ENCODE assay signal across 20 cellular contexts in the genomic region with DNA sequence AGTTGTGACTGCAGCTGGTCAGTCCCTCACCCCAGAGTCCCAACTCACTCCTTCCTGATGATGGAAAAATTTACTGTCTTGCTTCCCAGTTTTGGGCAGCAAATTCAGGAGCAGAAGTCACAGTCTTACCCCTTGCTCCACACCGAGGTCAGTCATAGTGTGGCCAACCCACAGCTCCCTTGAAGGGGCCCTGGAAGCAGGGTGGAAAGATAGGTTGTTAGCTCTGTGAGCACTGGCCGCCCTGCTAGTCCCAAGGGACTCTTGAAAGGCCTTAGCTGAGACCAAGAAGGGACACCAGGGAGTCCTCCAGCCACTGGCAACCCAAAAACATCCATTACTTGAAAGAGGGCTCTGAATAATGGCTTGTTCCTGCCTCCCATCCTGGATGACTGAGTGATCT. TPM values are rescaled to one million over a fixed set of nuclear protein-coding genes. Genes with fewer than 3 reads are reported as not detected.
DNase-seq lines count a peak whose midpoint lies in the region; FAIRE-seq and TF ChIP-seq lines count a peak whose summit lies in the region.
"Had no signal": no experiment of that assay in that cellular context is flagged by ENCODE, and none has a peak within 500 bp of the region (broad histone marks: within the 10 kb centered on the region; RNA-seq: fewer than 3 reads in every experiment).

No MANE protein-coding gene starts in this region.

- peak overlapping the region; percentile 52; the same call in 1 of the 2 replicates for H3K4me2 ChIP-seq in BLaER1
- H3K4me2 ChIP-seq in astrocyte (ENCODE audit: low read length) = no peak overlapping the region
- no peak overlapping the region for H3K4me2 ChIP-seq in trophoblast cell (ENCODE audit: low read length)
- H3K4me2 ChIP-seq: A549 had no signal

- peaks cover 4% of the 10 kb centered on the region for H3K9me3 Mint-ChIP-seq in astrocyte (ENCODE audit: unreplicated experiment)
- H3K9me3 Mint-ChIP-seq: CD4-positive, CD25-positive, alpha-beta regulatory T cell had no signal

- H3K18ac ChIP-seq in trophoblast cell (ENCODE audit: low read length) = no peak overlapping the region

- DNase-seq in astrocyte (ENCODE audit: low read depth) = no peak
- DNase-seq in trophoblast cell = no peak
- no peak for DNase-seq in hippocampal formation (lab: John Stamatoyannopoulos, UW)
- DNase-seq in small intestine = no peak
- DNase-seq in BE2C = no peak
- DNase-seq: CD4-positive, CD25-positive, alpha-beta regulatory T cell; COR-L47; DMS79; H7; Karpas-422; NCI-H1417; NCI-H187; NCI-H446; NCI-H526; SHP77 had no signal

- H3K9ac ChIP-seq in BLaER1 (no peak overlapping the region), astrocyte (ENCODE audit: low read length) (no peak overlapping the region), trophoblast cell (ENCODE audit: low read length) (no peak overlapping the region), subcutaneous abdominal adipose tissue (ENCODE audit: low read length in 5 of 5) (no peak overlapping the region)

- TF ChIP-seq CTCF in astrocyte (IDR thresholded peaks at IDR 0.05; ENCODE audit: insufficient read depth, low read depth, low read length) (no peak), BE2C (IDR thresholded peaks at IDR 0.05; ENCODE audit: low read depth, low read length) (no peak)

- H3K27ac ChIP-seq in BLaER1 = no peak overlapping the region
- H3K27ac ChIP-seq in astrocyte (ENCODE audit: low read depth, low read length) = no peak overlapping the region
- H3K27ac ChIP-seq in trophoblast cell (ENCODE audit: low read depth, low read length) = no peak overlapping the region
- peak overlapping the region; percentile 60 for H3K27ac ChIP-seq in subcutaneous abdominal adipose tissue (ENCODE audit: low read depth, low read length)
- no peak overlapping the region for H3K27ac ChIP-seq in small intestine (ENCODE audit: low read depth in 1 of 2, low read length in 1 of 2)
- H3K27ac ChIP-seq: A549 had no signal

- H3K27me3 ChIP-seq in BLaER1 (no peaks in the 10 kb centered on the region), astrocyte (ENCODE audit: insufficient read depth, low read length) (no peaks in the 10 kb centered on the region), trophoblast cell (ENCODE audit: insufficient read depth, low read length) (no peaks in the 10 kb centered on the region), subcutaneous abdominal adipose tissue (ENCODE audit: control insufficient read depth in 5 of 5, insufficient read depth in 4 of 5, low read length in 5 of 5) (no peaks in the 10 kb centered on the region), small intestine (ENCODE audit: control insufficient read depth in 2 of 2, insufficient read depth in 2 of 2, low read length in 2 of 2) (no peaks in the 10 kb centered on the region), BE2C (no peaks in the 10 kb centered on the region)

- H4K20me1 ChIP-seq in BLaER1 = no peaks in the 10 kb centered on the region
- H4K20me1 ChIP-seq in astrocyte (ENCODE audit: insufficient read depth, low read length) = peaks cover 12% of the 10 kb centered on the region

- no peak overlapping the region for H2BK5ac ChIP-seq in trophoblast cell (ENCODE audit: low read depth, low read length, poor library complexity)

- no peak overlapping the region for H3K23ac ChIP-seq in trophoblast cell (ENCODE audit: low read length)

- peaks cover 80% of the 10 kb centered on the region for H3K36me3 ChIP-seq in BLaER1
- H3K36me3 ChIP-seq in astrocyte (ENCODE audit: insufficient read depth, low read length) = peaks cover 40% of the 10 kb centered on the region
- peaks cover 49 to 65% of the 10 kb centered on the region in 2 experiments for H3K36me3 ChIP-seq in trophoblast cell (ENCODE audit: control insufficient read depth in 1 of 2, insufficient read depth in 2 of 2, low read length in 2 of 2)
- H3K36me3 ChIP-seq in subcutaneous abdominal adipose tissue (ENCODE audit: control insufficient read depth in 5 of 5, insufficient read depth in 5 of 5, low read length in 5 of 5) = peaks cover 19 to 97% (median 87%) of the 10 kb centered on the region in 5 donors
- peaks cover 2 to 7% of the 10 kb centered on the region in 2 donors for H3K36me3 ChIP-seq in small intestine (ENCODE audit: control insufficient read depth in 2 of 2, insufficient read depth in 2 of 2, low read length in 2 of 2)
- H3K36me3 ChIP-seq in BE2C = no peaks in the 10 kb centered on the region

- no peak overlapping the region for H4K8ac ChIP-seq in trophoblast cell (ENCODE audit: low read depth, low read length)

- no peak overlapping the region for H3K4ac ChIP-seq in trophoblast cell (ENCODE audit: low read depth, low read length)

- peaks cover 32% of the 10 kb centered on the region for H3K4me1 ChIP-seq in BLaER1
- H3K4me1 ChIP-seq in astrocyte (ENCODE audit: insufficient read depth, low read length) = no peaks in the 10 kb centered on the region
- H3K4me1 ChIP-seq in trophoblast cell (ENCODE audit: control insufficient read depth in 1 of 2, insufficient read depth in 2 of 2, low read length in 2 of 2) = no peaks in the 10 kb centered on the region
- H3K4me1 ChIP-seq in subcutaneous abdominal adipose tissue (ENCODE audit: control insufficient read depth in 5 of 5, insufficient read depth in 5 of 5, low read length in 5 of 5) = peaks cover 26 to 75% (median 68%) of the 10 kb centered on the region in 5 donors
- peaks cover 0 to 6% of the 10 kb centered on the region in 2 donors for H3K4me1 ChIP-seq in small intestine (ENCODE audit: control insufficient read depth in 2 of 2, insufficient read depth in 1 of 2, low read depth in 1 of 2, low read length in 1 of 2)
- H3K4me1 ChIP-seq in BE2C = no peaks in the 10 kb centered on the region

- FAIRE-seq in astrocyte (lab: Jason Lieb, UNC) = no peak
- no peak for FAIRE-seq in small intestine (lab: Jason Lieb, UNC)
- FAIRE-seq: A549, RCC 7860 had no signal

- H3K9me3 ChIP-seq in BLaER1 (no peaks in the 10 kb centered on the region), astrocyte (ENCODE audit: insufficient read depth, low read depth, low read length) (no peaks in the 10 kb centered on the region), trophoblast cell (ENCODE audit: insufficient read depth, low read depth, low read length) (no peaks in the 10 kb centered on the region), subcutaneous abdominal adipose tissue (ENCODE audit: control insufficient read depth in 5 of 5, low read length in 5 of 5) (no peaks in the 10 kb centered on the region), small intestine (ENCODE audit: control insufficient read depth, low read depth) (no peaks in the 10 kb centered on the region), BE2C (no peaks in the 10 kb centered on the region)
- H3K9me3 ChIP-seq: A549 had no signal

- H2BK12ac ChIP-seq in trophoblast cell (ENCODE audit: low read length) = no peak overlapping the region

- H3K79me1 ChIP-seq in trophoblast cell (ENCODE audit: low read length) = no peaks in the 10 kb centered on the region

- H3K4me3 Mint-ChIP-seq in astrocyte (ENCODE audit: unreplicated experiment) = no peak overlapping the region
- H3K4me3 Mint-ChIP-seq: B cell; CD4-positive, CD25-positive, alpha-beta regulatory T cell had no signal

- H3K27ac Mint-ChIP-seq in astrocyte (ENCODE audit: unreplicated experiment) = peak overlapping the region; percentile 74
- H3K27ac Mint-ChIP-seq: B cell; CD4-positive, CD25-positive, alpha-beta regulatory T cell had no signal

- WGBS in trophoblast cell (ENCODE audit: extremely low coverage, insufficient coverage, insufficient read length) = no CpG with 5 or more reads among the region's 2 CpGs
- 68 to 88% (median 77%) methylated on average over 2 of the region's 2 CpGs for WGBS in small intestine, 3 donors

- no peak overlapping the region for H2AFZ ChIP-seq in astrocyte (ENCODE audit: low read depth, low read length)
- H2AFZ ChIP-seq in trophoblast cell (ENCODE audit: insufficient read depth, low read length, poor library complexity) = no peak overlapping the region

- H3K14ac ChIP-seq in trophoblast cell (ENCODE audit: low read length) = no peak overlapping the region

- H4K91ac ChIP-seq in trophoblast cell (ENCODE audit: low read depth, low read length) = no peak overlapping the region

- H3K79me2 ChIP-seq in astrocyte (ENCODE audit: insufficient read depth, low read length) (no peaks in the 10 kb centered on the region), trophoblast cell (ENCODE audit: control insufficient read depth, insufficient read depth, low read length, poor library complexity) (no peaks in the 10 kb centered on the region)

- H2AK5ac ChIP-seq in trophoblast cell (ENCODE audit: low read length) = no peak overlapping the region

- H3K27me3 Mint-ChIP-seq in astrocyte (ENCODE audit: low read depth, unreplicated experiment) = no peaks in the 10 kb centered on the region
- H3K27me3 Mint-ChIP-seq: B cell; CD4-positive, CD25-positive, alpha-beta regulatory T cell had no signal

- H3K4me3 ChIP-seq in BLaER1 (no peak overlapping the region), astrocyte (ENCODE audit: insufficient read depth, low read depth, low read length) (no peak overlapping the region), trophoblast cell (ENCODE audit: low read depth, low read length) (peak overlapping the region; percentile 15), subcutaneous abdominal adipose tissue (ENCODE audit: low read depth in 1 of 5, low read length in 5 of 5) (no peak overlapping the region), small intestine (ENCODE audit: low read depth in 1 of 2, low read length in 2 of 2) (no peak overlapping the region), BE2C (ENCODE audit: low read depth, low read length) (no peak overlapping the region)
- H3K4me3 ChIP-seq: A549 had no signal

- H3K4me1 Mint-ChIP-seq in astrocyte (ENCODE audit: low read depth, unreplicated experiment) = no peaks in the 10 kb centered on the region
- H3K4me1 Mint-ChIP-seq: B cell; CD4-positive, CD25-positive, alpha-beta regulatory T cell had no signal

- no peak overlapping the region for H2BK120ac ChIP-seq in trophoblast cell (ENCODE audit: insufficient read depth, low read length, poor library complexity)

- H4K12ac ChIP-seq in trophoblast cell (ENCODE audit: low read depth, low read length) = no peak overlapping the region

- peaks cover 51% of the 10 kb centered on the region for H3K36me3 Mint-ChIP-seq in astrocyte (ENCODE audit: low read depth, unreplicated experiment)

RNA-seq across cellular contexts. Expression of a gene that starts 40.0 kb away (rescaled TPM):
- 260 and 357 TPM in 2 replicates for total RNA-seq in astrocyte
- polyA plus RNA-seq in trophoblast cell (2013) = 103 and 105 TPM in 2 replicates
- polyA plus RNA-seq in small intestine = 100 to 1,000 TPM; 196 to 380 (median 205) TPM
- polyA plus RNA-seq in BE2C (2012; ENCODE audit: insufficient read depth, insufficient read length, low read depth) = 2.2 TPM
